Comparison of ENCODE assay signal across 13 cellular contexts in genomic region chr6:53892707-53893106, GRCh38.
A peak's percentile ranks its signal among the peaks of the same experiment; 100 is the strongest.
DNase-seq lines count a peak whose midpoint lies in the region; ATAC-seq and TF ChIP-seq lines count a peak whose summit lies in the region.
"Had no signal": no experiment of that assay in that cellular context is flagged by ENCODE, and none has a peak within 500 bp of the region (broad histone marks: within the 10 kb centered on the region; RNA-seq: fewer than 3 reads in every experiment).

No MANE protein-coding gene starts in this region.

- no peak for DNase-seq in pons (ENCODE audit: low spot score)
- DNase-seq in Calu3 = no peak
- DNase-seq in CD14-positive monocyte (ENCODE audit: low spot score) = no peak
- DNase-seq: activated CD4-positive, CD25-positive, alpha-beta regulatory T cell treated with anti-CD3 and anti-CD28 coated beads, Interleukin-2, amount 50 U/mL, for 72 hours; activated gamma-delta T cell; CD4-positive, alpha-beta memory T cell; H9; left ventricle myocardium superior; small intestine had no signal

- intact Hi-C loops in Calu3 (cut with micrococcal nuclease; ENCODE audit: unreplicated experiment) (no loop called here), CD14-positive monocyte (cut with micrococcal nuclease) (no loop called here)

- no peak overlapping the region for H3K27ac Mint-ChIP-seq in activated T-helper 17 cell treated with anti-CD3 and anti-CD28 coated beads, Interleukin-2, amount 50 U/mL, for 72 hours
- no peak overlapping the region for H3K27ac Mint-ChIP-seq in Calu3 (ENCODE audit: unreplicated experiment)
- H3K27ac Mint-ChIP-seq in CD14-positive monocyte = no peak overlapping the region
- H3K27ac Mint-ChIP-seq: CD4-positive, alpha-beta memory T cell had no signal

- TF ChIP-seq CTCF in Calu3 (IDR thresholded peaks at IDR 0.05; ENCODE audit: unreplicated experiment) (no peak), CD14-positive monocyte (IDR thresholded peaks at IDR 0.05) (no peak)

- ATAC-seq in GM18909 (IDR thresholded peaks at IDR 0.05; ENCODE audit: poor library complexity, unreplicated experiment) (peak; percentile 68), GM21447 (IDR thresholded peaks at IDR 0.05; ENCODE audit: unreplicated experiment) (peak; percentile 72), HG03060 (IDR thresholded peaks at IDR 0.05; ENCODE audit: low read depth, unreplicated experiment) (peak; percentile 47)
- peak; percentile 71 for ATAC-seq in activated T-helper 17 cell treated with anti-CD3 and anti-CD28 coated beads, Interleukin-2, amount 50 U/mL, for 72 hours (replicated peaks)
- ATAC-seq: left ventricle myocardium superior had no signal

- no peaks in the 10 kb centered on the region for H3K9me3 Mint-ChIP-seq in activated T-helper 17 cell treated with anti-CD3 and anti-CD28 coated beads, Interleukin-2, amount 50 U/mL, for 72 hours
- no peaks in the 10 kb centered on the region for H3K9me3 Mint-ChIP-seq in Calu3 (ENCODE audit: low read depth, unreplicated experiment)
- H3K9me3 Mint-ChIP-seq in CD14-positive monocyte = peaks cover 0 to 3% (median 0%) of the 10 kb centered on the region in 7 donors
- H3K9me3 Mint-ChIP-seq: H9 had no signal

- BruUV-seq in Calu3 (replicated peaks; lab: Mats Ljungman, UMichigan) = no TSS peak

- CTCF ChIA-PET in Calu3 (lab: Charles Lee) = no interaction called here

- H3K27me3 Mint-ChIP-seq in activated T-helper 17 cell treated with anti-CD3 and anti-CD28 coated beads, Interleukin-2, amount 50 U/mL, for 72 hours = no peaks in the 10 kb centered on the region
- H3K27me3 Mint-ChIP-seq in Calu3 (ENCODE audit: unreplicated experiment) = no peaks in the 10 kb centered on the region
- peaks cover 0 to 2% (median 0%) of the 10 kb centered on the region in 3 donors for H3K27me3 Mint-ChIP-seq in CD14-positive monocyte (ENCODE audit: low read depth in 3 of 3)
- H3K27me3 Mint-ChIP-seq: CD4-positive, alpha-beta memory T cell had no signal

- H3K36me3 Mint-ChIP-seq in activated T-helper 17 cell treated with anti-CD3 and anti-CD28 coated beads, Interleukin-2, amount 50 U/mL, for 72 hours (ENCODE audit: low read depth) = peaks cover 12% of the 10 kb centered on the region
- H3K36me3 Mint-ChIP-seq in Calu3 (ENCODE audit: insufficient read depth, unreplicated experiment) = no peaks in the 10 kb centered on the region
- H3K36me3 Mint-ChIP-seq in CD14-positive monocyte = peaks cover 5 to 9% of the 10 kb centered on the region in 2 donors

- H3K4me3 Mint-ChIP-seq in activated T-helper 17 cell treated with anti-CD3 and anti-CD28 coated beads, Interleukin-2, amount 50 U/mL, for 72 hours = no peak overlapping the region
- H3K4me3 Mint-ChIP-seq in Calu3 (ENCODE audit: low read depth, unreplicated experiment) (no peak overlapping the region), CD14-positive monocyte (no peak overlapping the region)
- H3K4me3 Mint-ChIP-seq: CD4-positive, alpha-beta memory T cell; H9 had no signal

- peaks cover 7% of the 10 kb centered on the region for H3K4me1 Mint-ChIP-seq in activated T-helper 17 cell treated with anti-CD3 and anti-CD28 coated beads, Interleukin-2, amount 50 U/mL, for 72 hours
- H3K4me1 Mint-ChIP-seq in Calu3 (ENCODE audit: low read depth, unreplicated experiment) = peaks cover 26% of the 10 kb centered on the region
- no peaks in the 10 kb centered on the region for H3K4me1 Mint-ChIP-seq in CD14-positive monocyte
